In the genomic region with DNA sequence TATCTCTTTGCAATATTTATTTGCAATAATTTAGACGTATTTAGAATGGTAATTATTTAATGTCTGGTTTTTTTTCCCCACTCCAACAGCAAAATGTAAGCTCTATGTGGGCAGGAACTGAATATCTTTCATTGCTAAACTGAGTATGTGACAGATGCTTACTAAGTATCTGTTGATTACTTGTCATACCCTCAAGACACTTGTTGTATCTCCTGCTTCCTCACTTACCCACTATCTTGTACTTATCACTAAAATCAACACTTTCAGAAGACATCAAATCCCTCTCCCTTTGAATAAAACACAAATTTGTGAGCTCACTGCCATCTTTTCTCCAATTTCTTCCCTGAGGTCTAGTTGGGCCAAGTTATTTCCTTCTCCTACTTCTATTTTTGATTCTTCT, we compare ENCODE assay signal across 17 cellular contexts.
"Had no signal": no experiment of that assay in that cellular context is flagged by ENCODE, and none has a peak within 500 bp of the region (broad histone marks: within the 10 kb centered on the region; RNA-seq: fewer than 3 reads in every experiment).

No MANE protein-coding gene starts in this region.

- ATAC-seq: activated T-cell treated with anti-CD3 and anti-CD28 coated beads, Interleukin-2, amount 50 U/mL, for 4 hours; left cardiac atrium; right cardiac atrium; stimulated activated memory B cell treated with anti-CD40 and anti-IgM and Interleukin-4, amounts not matched to agents 10 μg/mL and 1 μg/mL and 100 μg/mL, for 72 hours had no signal

- H3K27me3 Mint-ChIP-seq: activated naive CD8-positive, alpha-beta T cell treated with anti-CD3 and anti-CD28 coated beads, Interleukin-2, amount 10 ng/mL, durations not matched to agents 7 days and 5 days; naive B cell; stimulated activated memory B cell treated with anti-CD40 and anti-IgM and Interleukin-4, amounts not matched to agents 10 μg/mL and 1 μg/mL and 100 μg/mL, for 72 hours had no signal

- H3K4me3 Mint-ChIP-seq: activated naive CD8-positive, alpha-beta T cell treated with anti-CD3 and anti-CD28 coated beads, Interleukin-2, amount 10 ng/mL, durations not matched to agents 7 days and 5 days; activated T-cell treated with anti-CD3 and anti-CD28 coated beads, Interleukin-2, amount 50 U/mL, for 4 hours; immature natural killer cell; naive B cell; stimulated activated memory B cell treated with anti-CD40 and anti-IgM and Interleukin-4, amounts not matched to agents 10 μg/mL and 1 μg/mL and 100 μg/mL, for 72 hours had no signal

- DNase-seq: activated naive CD8-positive, alpha-beta T cell treated with anti-CD3 and anti-CD28 coated beads, Interleukin-2, amount 10 ng/mL, durations not matched to agents 7 days and 5 days; activated T-cell treated with anti-CD3 and anti-CD28 coated beads, Interleukin-2, amount 50 U/mL, for 4 hours; aorta; esophagus squamous epithelium; foreskin fibroblast; glutamatergic neuron; immature natural killer cell; left cardiac atrium; naive B cell; nucleus accumbens; Right ventricle myocardium superior; SK-N-SH; small intestine; substantia nigra; transverse colon had no signal

- H3K27ac Mint-ChIP-seq: activated naive CD8-positive, alpha-beta T cell treated with anti-CD3 and anti-CD28 coated beads, Interleukin-2, amount 10 ng/mL, durations not matched to agents 7 days and 5 days; stimulated activated memory B cell treated with anti-CD40 and anti-IgM and Interleukin-4, amounts not matched to agents 10 μg/mL and 1 μg/mL and 100 μg/mL, for 72 hours had no signal

- H3K9me3 Mint-ChIP-seq: activated naive CD8-positive, alpha-beta T cell treated with anti-CD3 and anti-CD28 coated beads, Interleukin-2, amount 10 ng/mL, durations not matched to agents 7 days and 5 days; activated T-cell treated with anti-CD3 and anti-CD28 coated beads, Interleukin-2, amount 50 U/mL, for 4 hours; immature natural killer cell; naive B cell; stimulated activated memory B cell treated with anti-CD40 and anti-IgM and Interleukin-4, amounts not matched to agents 10 μg/mL and 1 μg/mL and 100 μg/mL, for 72 hours had no signal
